In the genomic region with DNA sequence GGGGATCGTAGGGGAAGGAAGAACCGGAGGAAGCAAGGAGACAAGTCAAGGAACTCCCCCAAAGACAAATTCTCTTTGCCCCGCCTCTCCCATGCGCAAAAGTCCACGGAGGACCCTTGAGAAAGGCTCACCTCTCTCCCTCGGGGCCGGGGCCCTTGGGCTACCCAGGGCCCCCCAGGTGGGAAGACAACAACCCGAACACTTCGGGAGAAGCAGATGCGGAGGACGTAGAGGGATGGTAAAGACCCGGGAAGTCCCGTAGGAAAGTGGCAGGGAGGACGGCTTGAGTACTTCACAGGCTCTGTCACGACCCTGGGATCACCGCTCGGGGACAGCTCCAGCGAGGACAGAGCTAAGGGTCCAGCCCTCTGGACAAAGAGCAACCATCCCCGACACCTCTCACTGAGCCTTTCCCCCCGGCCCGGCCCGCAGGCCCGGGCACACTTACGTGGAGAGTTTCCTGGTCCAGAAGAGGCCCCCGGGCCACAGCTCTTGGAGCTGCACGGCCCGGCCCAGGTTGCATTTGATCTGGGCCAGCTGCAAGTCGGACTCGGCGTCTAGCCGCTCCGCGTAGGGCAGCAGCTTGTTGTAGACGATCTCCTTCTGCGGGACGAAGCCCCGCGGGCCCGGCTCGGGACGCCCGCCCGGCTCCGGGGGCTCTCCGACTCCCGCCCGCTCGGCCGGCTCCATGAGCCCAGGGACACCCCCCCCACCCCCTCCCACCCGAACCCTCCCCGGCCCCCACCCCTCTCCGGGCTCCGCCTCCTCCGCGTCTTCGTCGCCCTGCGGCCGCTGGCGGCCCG, we compare ENCODE assay signal across 8 cellular contexts. TPM values are rescaled to one million over a fixed set of nuclear protein-coding genes. Genes with fewer than 3 reads are reported as not detected.
DNase-seq lines count a peak whose midpoint lies in the region; ATAC-seq and TF ChIP-seq lines count a peak whose summit lies in the region.

No MANE protein-coding gene starts in this region.

- H2AFZ ChIP-seq in Loucy (ENCODE audit: low read length) = peak overlapping the region; percentile 85

- H3K9me2 ChIP-seq in Loucy (replicated peaks; ENCODE audit: low read depth, low read length) = no peaks in the 10 kb centered on the region

- peak overlapping the region; percentile 91 for H3K9ac ChIP-seq in Loucy (ENCODE audit: low read depth, low read length, poor library complexity, severe bottlenecking)

- H3K27me3 Mint-ChIP-seq in activated CD8-positive, alpha-beta memory T cell treated with anti-CD3 and anti-CD28 coated beads, Interleukin-2, amount 10 ng/mL, durations not matched to agents 7 days and 5 days = no peaks in the 10 kb centered on the region
- peaks cover 22% of the 10 kb centered on the region for H3K27me3 Mint-ChIP-seq in endothelial cell (ENCODE audit: unreplicated experiment)

- H3K4me1 ChIP-seq in Loucy (ENCODE audit: insufficient read depth, low read length, poor library complexity, severe bottlenecking) = peaks cover 25% of the 10 kb centered on the region
- H3K4me1 ChIP-seq in mesodermal cell (ENCODE audit: control insufficient read depth, insufficient read depth, low read length, poor library complexity, severe bottlenecking) = peaks cover 5% of the 10 kb centered on the region
- H3K4me1 ChIP-seq in thoracic aorta (ENCODE audit: control insufficient read depth in 1 of 2, low read depth in 2 of 2) = peaks cover 15 to 45% of the 10 kb centered on the region in 2 donors

- H3K9me3 ChIP-seq in Loucy (ENCODE audit: insufficient read depth, low read depth, low read length) (no peaks in the 10 kb centered on the region), mesodermal cell (ENCODE audit: control insufficient read depth, low read length) (no peaks in the 10 kb centered on the region), thoracic aorta (no peaks in the 10 kb centered on the region)

- POLR2A ChIA-PET in HEK293T (lab: Yijun Ruan, JAX) = interaction anchor here (0.8 to 2.5 kb wide), 7 partner anchors 10 to 42 kb away, joined by 3 to 8 read pairs (median 5); no protein-coding TSS in a partner anchor

- H3F3A ChIP-seq in Loucy (ENCODE audit: low read depth) = no peaks in the 10 kb centered on the region

- H3K27me3 ChIP-seq in Loucy (ENCODE audit: insufficient read depth, low read length, poor library complexity, severe bottlenecking) (no peaks in the 10 kb centered on the region), thoracic aorta (replicated peaks; ENCODE audit: insufficient read depth) (no peaks in the 10 kb centered on the region)

- peak overlapping the region; percentile 93 for H3K27ac Mint-ChIP-seq in activated CD8-positive, alpha-beta memory T cell treated with anti-CD3 and anti-CD28 coated beads, Interleukin-2, amount 10 ng/mL, durations not matched to agents 7 days and 5 days
- H3K27ac Mint-ChIP-seq in endothelial cell (ENCODE audit: unreplicated experiment) = peak overlapping the region; percentile 99

- ATAC-seq in activated CD8-positive, alpha-beta memory T cell treated with anti-CD3 and anti-CD28 coated beads, Interleukin-2, amount 10 ng/mL, durations not matched to agents 7 days and 5 days = peak; percentile 43
- ATAC-seq in thoracic aorta (ENCODE audit: insufficient number of reproducible peaks, low FRiP score, low read depth) = no peak

- DNase-seq in activated CD8-positive, alpha-beta memory T cell treated with anti-CD3 and anti-CD28 coated beads, Interleukin-2, amount 10 ng/mL, durations not matched to agents 7 days and 5 days = peak; percentile 51
- no peak for DNase-seq in activated CD8-positive, alpha-beta memory T cell treated with anti-CD3 and anti-CD28 coated beads for 24 hours
- peak; percentile 32 for DNase-seq in HEK293T (ENCODE audit: extremely low spot score)
- DNase-seq in activated CD4-positive, alpha-beta T cell treated with anti-CD3 and anti-CD28 coated beads for 24 hours (ENCODE audit: low read depth in 2 of 2) = peak; percentile 10 to 12
- peak; percentile 29 for DNase-seq in endothelial cell (ENCODE audit: low spot score)
- peak; percentile 7 for DNase-seq in thoracic aorta (ENCODE audit: low spot score)

- no peak for TF ChIP-seq CTCF in Loucy (conservative IDR thresholded peaks at IDR 0.05; ENCODE audit: low read length)
- TF ChIP-seq CTCF in endothelial cell (IDR thresholded peaks at IDR 0.05; ENCODE audit: unreplicated experiment) = no peak
- no peak for TF ChIP-seq CTCF in thoracic aorta (IDR thresholded peaks at IDR 0.05)

- H3K9me3 Mint-ChIP-seq in activated CD8-positive, alpha-beta memory T cell treated with anti-CD3 and anti-CD28 coated beads, Interleukin-2, amount 10 ng/mL, durations not matched to agents 7 days and 5 days (ENCODE audit: low read depth) = no peaks in the 10 kb centered on the region
- no peaks in the 10 kb centered on the region for H3K9me3 Mint-ChIP-seq in endothelial cell (ENCODE audit: unreplicated experiment)

- H3K27ac ChIP-seq in mesodermal cell (ENCODE audit: low read depth, low read length, severe bottlenecking) = peak overlapping the region; percentile 88
- peak overlapping the region; percentile 99 for H3K27ac ChIP-seq in thoracic aorta

- peaks cover 40% of the 10 kb centered on the region for H4K20me1 ChIP-seq in Loucy (ENCODE audit: insufficient read depth, low read length, poor library complexity, severe bottlenecking)

- peaks cover 62% of the 10 kb centered on the region for H3K79me2 ChIP-seq in Loucy (ENCODE audit: insufficient read depth, low read length)

- H3K4me3 Mint-ChIP-seq in activated CD8-positive, alpha-beta memory T cell treated with anti-CD3 and anti-CD28 coated beads, Interleukin-2, amount 10 ng/mL, durations not matched to agents 7 days and 5 days = peak overlapping the region; percentile 88
- H3K4me3 Mint-ChIP-seq in endothelial cell (ENCODE audit: unreplicated experiment) = peak overlapping the region; percentile 100

- H3K4me2 ChIP-seq in Loucy (ENCODE audit: low read depth, low read length, poor library complexity, severe bottlenecking) = peak overlapping the region; percentile 95

- CTCF ChIA-PET in activated CD8-positive, alpha-beta memory T cell treated with anti-CD3 and anti-CD28 coated beads, Interleukin-2, amount 10 ng/mL, durations not matched to agents 7 days and 5 days (lab: Charles Lee) = interaction anchor here (0.9 to 2.1 kb wide), 10 partner anchors 10 to 138 kb away, joined by 3 to 7 read pairs (median 3); no protein-coding TSS in a partner anchor
- CTCF ChIA-PET in HEK293T (lab: Yijun Ruan, JAX) = interaction anchor here (0.6 to 0.7 kb wide), 2 partner anchors 79 to 853 kb away, joined by 3 to 4 read pairs; no protein-coding TSS in a partner anchor

- peaks cover 40% of the 10 kb centered on the region for H3K4me1 Mint-ChIP-seq in activated CD8-positive, alpha-beta memory T cell treated with anti-CD3 and anti-CD28 coated beads, Interleukin-2, amount 10 ng/mL, durations not matched to agents 7 days and 5 days
- H3K4me1 Mint-ChIP-seq in endothelial cell (ENCODE audit: unreplicated experiment) = peaks cover 50% of the 10 kb centered on the region

- H3K36me3 ChIP-seq in Loucy (ENCODE audit: insufficient read depth, low read length) (no peaks in the 10 kb centered on the region), mesodermal cell (ENCODE audit: control insufficient read depth, insufficient read depth, low read length) (peaks cover 7% of the 10 kb centered on the region), thoracic aorta (peaks cover 8% of the 10 kb centered on the region)

- WGBS in mesodermal cell (ENCODE audit: insufficient coverage in 2 of 2), 2 experiments = 0% methylated on average over 36 to 47 of the region's 61 CpGs

- peaks cover 26% of the 10 kb centered on the region for H3K36me3 Mint-ChIP-seq in activated CD8-positive, alpha-beta memory T cell treated with anti-CD3 and anti-CD28 coated beads, Interleukin-2, amount 10 ng/mL, durations not matched to agents 7 days and 5 days
- peaks cover 25% of the 10 kb centered on the region for H3K36me3 Mint-ChIP-seq in endothelial cell (ENCODE audit: low read depth, unreplicated experiment)

- H3K4me3 ChIP-seq in Loucy (ENCODE audit: low read length, poor library complexity, severe bottlenecking) (peak overlapping the region; percentile 94), mesodermal cell (ENCODE audit: extremely low read depth, insufficient read depth, low read length, poor library complexity, severe bottlenecking) (peak overlapping the region; percentile 92), thoracic aorta (peak overlapping the region; percentile 98)

TF ChIP-seq in HEK293T, 16 proteins besides CTCF, POLR2A, EP300 and RAD21:
- TF ChIP-seq FOXK2 (IDR thresholded peaks at IDR 0.05) = no peak
- TF ChIP-seq TARDBP (IDR thresholded peaks at IDR 0.05) = no peak
- TF ChIP-seq NFRKB (IDR thresholded peaks at IDR 0.05) = no peak
TF ChIP-seq in HEK293T: peak in this region for 0.

RNA-seq across cellular contexts. Expression of gene PSME4, which starts 0.5 kb away (rescaled TPM):
- 10 to 100 TPM; 57.0 to 70.0 TPM for total RNA-seq in activated CD8-positive, alpha-beta memory T cell treated with anti-CD3 and anti-CD28 coated beads, Interleukin-2, amount 10 ng/mL, durations not matched to agents 7 days and 5 days
- 106 TPM for total RNA-seq in endothelial cell (ENCODE audit: unreplicated experiment)
- 59.2 TPM for polyA plus RNA-seq in mesodermal cell (2013, experiment 1 of 2)
- polyA plus RNA-seq in mesodermal cell (2013, experiment 2 of 2) = 55.1 TPM
- total RNA-seq in thoracic aorta = 10 to 100 TPM; 50.1 to 56.0 TPM
